In genomic region chr17:29135464-29135863, GRCh38 we compare ENCODE assay signal across 12 cellular contexts.
"Had no signal": no experiment of that assay in that cellular context is flagged by ENCODE, and none has a peak within 500 bp of the region (broad histone marks: within the 10 kb centered on the region; RNA-seq: fewer than 3 reads in every experiment).

No MANE protein-coding gene starts in this region.

- H3K27me3 Mint-ChIP-seq: activated naive CD4-positive, alpha-beta T cell treated with anti-CD3 and anti-CD28 coated beads, Interleukin-2, amount 10 ng/mL, durations not matched to agents 7 days and 5 days; naive thymus-derived CD4-positive, alpha-beta T cell; stimulated activated memory B cell treated with anti-CD40 and anti-IgM and Interleukin-4, amounts not matched to agents 10 μg/mL and 1 μg/mL and 100 μg/mL, for 72 hours had no signal

- H3K9me3 Mint-ChIP-seq: activated naive CD4-positive, alpha-beta T cell treated with anti-CD3 and anti-CD28 coated beads, Interleukin-2, amount 10 ng/mL, durations not matched to agents 7 days and 5 days; naive thymus-derived CD4-positive, alpha-beta T cell; stimulated activated memory B cell treated with anti-CD40 and anti-IgM and Interleukin-4, amounts not matched to agents 10 μg/mL and 1 μg/mL and 100 μg/mL, for 72 hours; WTC11 had no signal

- H3K36me3 Mint-ChIP-seq: WTC11 had no signal

- H3K27me3 ChIP-seq: adrenal gland, dorsolateral prefrontal cortex, gastroesophageal sphincter, pancreas had no signal

- ATAC-seq: gastroesophageal sphincter; naive thymus-derived CD4-positive, alpha-beta T cell; pancreas; stimulated activated memory B cell treated with anti-CD40 and anti-IgM and Interleukin-4, amounts not matched to agents 10 μg/mL and 1 μg/mL and 100 μg/mL, for 72 hours; WTC11 had no signal

- H3K9me3 ChIP-seq: adrenal gland, gastroesophageal sphincter, left ventricle myocardium inferior, pancreas had no signal

- H3K4me3 Mint-ChIP-seq: activated naive CD4-positive, alpha-beta T cell treated with anti-CD3 and anti-CD28 coated beads, Interleukin-2, amount 10 ng/mL, durations not matched to agents 7 days and 5 days; stimulated activated memory B cell treated with anti-CD40 and anti-IgM and Interleukin-4, amounts not matched to agents 10 μg/mL and 1 μg/mL and 100 μg/mL, for 72 hours; WTC11 had no signal

- H3K27ac Mint-ChIP-seq: activated naive CD4-positive, alpha-beta T cell treated with anti-CD3 and anti-CD28 coated beads, Interleukin-2, amount 10 ng/mL, durations not matched to agents 7 days and 5 days; stimulated activated memory B cell treated with anti-CD40 and anti-IgM and Interleukin-4, amounts not matched to agents 10 μg/mL and 1 μg/mL and 100 μg/mL, for 72 hours; WTC11 had no signal

- H3K27ac ChIP-seq: adrenal gland, gastroesophageal sphincter, left ventricle myocardium inferior, pancreas had no signal

- H3K4me3 ChIP-seq: adrenal gland, dorsolateral prefrontal cortex, gastroesophageal sphincter, left ventricle myocardium inferior, pancreas had no signal

- DNase-seq: activated naive CD4-positive, alpha-beta T cell treated with anti-CD3 and anti-CD28 coated beads, Interleukin-2, amount 10 ng/mL, durations not matched to agents 7 days and 5 days; adrenal gland; dorsolateral prefrontal cortex; erythroblast; left ventricle myocardium inferior; naive thymus-derived CD4-positive, alpha-beta T cell; pancreas; stimulated activated CD4-positive, alpha-beta T cell treated with anti-CD3 and anti-CD28 coated beads, Interleukin-12 subunit alpha, Interleukin-12 subunit beta, amount 100 ng/mL, for 4 hours; stimulated activated CD4-positive, alpha-beta T cell treated with anti-CD3 and anti-CD28 coated beads, Interleukin-2, amount 100 ng/mL, for 24 hours had no signal

- H3K36me3 ChIP-seq: adrenal gland, left ventricle myocardium inferior, pancreas had no signal
